ENCODE assay signal across 10 cellular contexts in the genomic region with DNA sequence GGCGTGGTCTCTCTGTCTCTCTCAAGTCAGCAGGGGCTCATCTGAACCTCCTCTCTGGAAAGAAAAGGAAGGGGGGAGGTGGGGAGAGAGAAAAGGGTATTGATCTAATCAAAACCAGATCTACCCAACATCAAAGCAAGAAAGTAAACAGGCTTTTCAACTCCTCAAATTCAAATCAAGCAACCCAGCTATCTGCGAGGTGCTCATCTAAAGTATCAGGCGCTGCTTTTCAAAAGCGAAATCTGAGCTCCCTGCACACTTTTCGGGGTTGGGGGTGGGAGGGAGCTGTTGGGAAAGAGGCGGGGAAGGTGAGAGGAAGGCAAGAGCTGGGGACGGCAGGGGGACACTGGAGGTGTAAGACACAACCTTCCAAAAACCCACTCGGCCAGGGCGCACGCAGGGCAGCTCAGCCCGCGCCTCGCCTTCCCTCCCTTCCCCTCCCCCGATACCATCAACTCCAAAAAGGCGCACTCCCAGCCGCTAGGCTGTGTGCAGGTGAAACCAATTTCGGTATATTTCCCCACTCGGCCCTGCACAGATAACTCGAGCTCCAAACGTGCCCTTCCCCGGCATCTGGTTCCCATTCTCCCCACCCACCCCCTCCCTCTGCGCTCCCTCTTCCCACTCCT. TPM values are rescaled to one million over a fixed set of nuclear protein-coding genes. Genes with fewer than 3 reads are reported as not detected.
A peak's percentile ranks its signal among the peaks of the same experiment; 100 is the strongest.
DNase-seq lines count a peak whose midpoint lies in the region; ATAC-seq, FAIRE-seq and TF ChIP-seq lines count a peak whose summit lies in the region.
"Had no signal": no experiment of that assay in that cellular context is flagged by ENCODE, and none has a peak within 500 bp of the region (broad histone marks: within the 10 kb centered on the region; RNA-seq: fewer than 3 reads in every experiment).

No MANE protein-coding gene starts in this region.

- peak; percentile 47 for FAIRE-seq in HepG2 (lab: Jason Lieb, UNC)

- no peaks in the 10 kb centered on the region for H3K79me2 ChIP-seq in HepG2 (ENCODE audit: insufficient read depth, low read length)

- H3K36me3 ChIP-seq in HepG2 (replicated peaks in 1 of 2; ENCODE audit: control insufficient read depth in 1 of 2, insufficient read depth in 2 of 2, low read length in 2 of 2) (peaks cover 11 to 21% of the 10 kb centered on the region in 2 experiments), suprapubic skin (no peaks in the 10 kb centered on the region)

- TF ChIP-seq CTCF in HepG2 (CRISPR knock-in tag; IDR thresholded peaks at IDR 0.05) (no peak), suprapubic skin (IDR thresholded peaks at IDR 0.05) (no peak), GM13976 (IDR thresholded peaks at IDR 0.05; ENCODE audit: borderline replicate concordance, control extremely low read depth, extremely low read depth, insufficient read depth, missing control alignments) (no peak)

- in situ Hi-C loops in HepG2 (cut with HindIII; ENCODE audit: extremely low pct_ligation_motif_present, low pct_unique_long_range_greater_than_20kb) (loop anchor here (5.0 kb wide), 2 partner anchors 234 to 429 kb away; no protein-coding TSS in a partner anchor), GM13976 (cut with MboI; ENCODE audit: low sequenced_read_pairs, unreplicated experiment) (loop anchor here (5.0 kb wide), 1 partner anchor 261 kb away; no protein-coding TSS in a partner anchor)

- intact Hi-C loops in activated CD4-positive, alpha-beta T cell treated with anti-CD3 and anti-CD28 coated beads, Interleukin-2, amount 10 ng/mL, durations not matched to agents 24 days and 14 days (cut with micrococcal nuclease) = loop anchor here (5.0 to 10.0 kb wide), 4 partner anchors 96 to 609 kb away; no protein-coding TSS in a partner anchor
- intact Hi-C loops in HepG2 (cut with micrococcal nuclease; ENCODE audit: unreplicated experiment) = loop anchor here (5.0 to 10.0 kb wide), 2 partner anchors 234 to 396 kb away; no protein-coding TSS in a partner anchor

- CTCF ChIA-PET in activated naive CD4-positive, alpha-beta T cell treated with anti-CD3 and anti-CD28 coated beads, Interleukin-2, amount 10 ng/mL, durations not matched to agents 7 days and 5 days (lab: Charles Lee) = interaction anchor here (0.6 to 2.0 kb wide), 4 partner anchors 19 to 328 kb away, joined by 3 to 7 read pairs (median 4); no protein-coding TSS in a partner anchor
- CTCF ChIA-PET in HepG2 (lab: Yijun Ruan, JAX; ENCODE audit: low intra/inter-chr PET ratio, low total read pairs) = no interaction called here

- no peak overlapping the region for H3K4me2 ChIP-seq in HepG2 (ENCODE audit: low read depth, low read length)

- H3K36me3 Mint-ChIP-seq in activated CD4-positive, alpha-beta T cell treated with anti-CD3 and anti-CD28 coated beads, Interleukin-2, amount 10 ng/mL, durations not matched to agents 24 days and 14 days (ENCODE audit: low read depth) = peaks cover 7% of the 10 kb centered on the region
- peaks cover 6% of the 10 kb centered on the region for H3K36me3 Mint-ChIP-seq in activated naive CD4-positive, alpha-beta T cell treated with anti-CD3 and anti-CD28 coated beads, Interleukin-2, amount 10 ng/mL, durations not matched to agents 7 days and 5 days

- peaks cover 16% of the 10 kb centered on the region for H3K27me3 Mint-ChIP-seq in activated CD4-positive, alpha-beta T cell treated with anti-CD3 and anti-CD28 coated beads, Interleukin-2, amount 10 ng/mL, durations not matched to agents 24 days and 14 days
- H3K27me3 Mint-ChIP-seq in activated naive CD4-positive, alpha-beta T cell treated with anti-CD3 and anti-CD28 coated beads, Interleukin-2, amount 10 ng/mL, durations not matched to agents 7 days and 5 days = peaks cover 5% of the 10 kb centered on the region

- H3K27me3 ChIP-seq in HepG2 (ENCODE audit: control insufficient read depth in 1 of 2, insufficient read depth in 2 of 2, low read length in 2 of 2) (no peaks in the 10 kb centered on the region; a peak in 1 of 5 replicates), suprapubic skin (no peaks in the 10 kb centered on the region)

- H3K27ac Mint-ChIP-seq in activated CD4-positive, alpha-beta T cell treated with anti-CD3 and anti-CD28 coated beads, Interleukin-2, amount 10 ng/mL, durations not matched to agents 24 days and 14 days = no peak overlapping the region
- H3K27ac Mint-ChIP-seq in activated naive CD4-positive, alpha-beta T cell treated with anti-CD3 and anti-CD28 coated beads, Interleukin-2, amount 10 ng/mL, durations not matched to agents 7 days and 5 days = no peak overlapping the region

- TF ChIP-seq POLR2A in HepG2 (IDR thresholded peaks at IDR 0.05; ENCODE audit: insufficient read depth in 1 of 2, low read depth in 2 of 2, low read length in 2 of 2) = peak; percentile 9 to 12; a peak in 2 of 4 replicates
- no peak for TF ChIP-seq POLR2A in suprapubic skin (IDR thresholded peaks at IDR 0.05)

- no peak overlapping the region for H3K4me3 Mint-ChIP-seq in activated CD4-positive, alpha-beta T cell treated with anti-CD3 and anti-CD28 coated beads, Interleukin-2, amount 10 ng/mL, durations not matched to agents 24 days and 14 days
- no peak overlapping the region for H3K4me3 Mint-ChIP-seq in activated naive CD4-positive, alpha-beta T cell treated with anti-CD3 and anti-CD28 coated beads, Interleukin-2, amount 10 ng/mL, durations not matched to agents 7 days and 5 days

- no peak for ATAC-seq in HepG2

- H3K4me1 ChIP-seq in HepG2 (ENCODE audit: insufficient read depth, low read length) = peaks cover 22% of the 10 kb centered on the region
- peaks cover 39% of the 10 kb centered on the region for H3K4me1 ChIP-seq in suprapubic skin

- BruUV-seq in HepG2 (replicated peaks; lab: Mats Ljungman, UMichigan) = no TSS peak

- H3K9ac ChIP-seq in HepG2 (ENCODE audit: insufficient read depth, low read depth, low read length) = no peak overlapping the region

- POLR2A ChIA-PET in HepG2 (lab: Yijun Ruan, JAX) = interaction anchor here (0.6 to 2.9 kb wide), 11 partner anchors 10 to 237 kb away, joined by 3 to 15 read pairs (median 3); no protein-coding TSS in a partner anchor

- peak; percentile 69 for DNase-seq in activated CD4-positive, alpha-beta T cell treated with anti-CD3 and anti-CD28 coated beads, Interleukin-2, amount 10 ng/mL, durations not matched to agents 24 days and 14 days
- no peak for DNase-seq in activated CD4-positive, alpha-beta T cell treated with anti-CD3 and anti-CD28 coated beads, Interleukin-2, amount 50 U/mL, for 1 hour
- peak; percentile 41 for DNase-seq in activated naive CD4-positive, alpha-beta T cell treated with anti-CD3 and anti-CD28 coated beads, Interleukin-2, amount 10 ng/mL, durations not matched to agents 7 days and 5 days
- DNase-seq in HepG2 (ENCODE audit: low spot score) (no peak), suprapubic skin (ENCODE audit: low spot score in 2 of 2) (no peak), amniotic stem cell (lab: John Stamatoyannopoulos, UW) (no peak), GM13976 (ENCODE audit: low spot score) (no peak), HUDEP-2 (lab: John Stamatoyannopoulos, UW; ENCODE audit: unreplicated experiment in 76 of 76) (no peak)
- DNase-seq: foreskin melanocyte, NCI-H1436 treated with DMSO at 0.1 percent for 48 hours had no signal

- H2AFZ ChIP-seq in HepG2 (ENCODE audit: low read length) = no peak overlapping the region

- H3K4me3 ChIP-seq in HepG2 (replicated peaks in 1 of 3; ENCODE audit: insufficient read depth in 1 of 3, low read depth in 2 of 3, low read length in 3 of 3) = no peak overlapping the region; a peak in 1 of 6 replicates
- H3K4me3 ChIP-seq in suprapubic skin = no peak overlapping the region

- H4K20me1 ChIP-seq in HepG2 (ENCODE audit: insufficient read depth, low read length) = no peaks in the 10 kb centered on the region; the same call in none of the 2 replicates

- no peak for TF ChIP-seq RAD21 in HepG2 (CRISPR knock-in tag; IDR thresholded peaks at IDR 0.05)

- H3K9me3 ChIP-seq in HepG2 (ENCODE audit: low read length) (no peaks in the 10 kb centered on the region), suprapubic skin (no peaks in the 10 kb centered on the region)

- H3K27ac ChIP-seq in HepG2 (ENCODE audit: extremely low read length, insufficient read depth, low read length) = peak overlapping the region; percentile 96
- peak overlapping the region; percentile 98 for H3K27ac ChIP-seq in suprapubic skin

- peaks cover 22% of the 10 kb centered on the region for H3K4me1 Mint-ChIP-seq in activated CD4-positive, alpha-beta T cell treated with anti-CD3 and anti-CD28 coated beads, Interleukin-2, amount 10 ng/mL, durations not matched to agents 24 days and 14 days
- peaks cover 32% of the 10 kb centered on the region for H3K4me1 Mint-ChIP-seq in activated naive CD4-positive, alpha-beta T cell treated with anti-CD3 and anti-CD28 coated beads, Interleukin-2, amount 10 ng/mL, durations not matched to agents 7 days and 5 days

- WGBS in HepG2 (ENCODE audit: low lambda C conversion rate) = under 1% methylated on average over 13 of the region's 22 CpGs
- 10% methylated on average over 22 of the region's 22 CpGs for WGBS in suprapubic skin

- H3K9me3 Mint-ChIP-seq in activated CD4-positive, alpha-beta T cell treated with anti-CD3 and anti-CD28 coated beads, Interleukin-2, amount 10 ng/mL, durations not matched to agents 24 days and 14 days = no peaks in the 10 kb centered on the region
- H3K9me3 Mint-ChIP-seq in activated naive CD4-positive, alpha-beta T cell treated with anti-CD3 and anti-CD28 coated beads, Interleukin-2, amount 10 ng/mL, durations not matched to agents 7 days and 5 days = no peaks in the 10 kb centered on the region

- no peak for TF ChIP-seq EP300 in HepG2 (IDR thresholded peaks at IDR 0.05; ENCODE audit: low read depth in 2 of 2, low read length in 2 of 2)
- TF ChIP-seq EP300 in HepG2 (CRISPR knock-in tag; IDR thresholded peaks at IDR 0.05; ENCODE audit: borderline replicate concordance) = no peak
- TF ChIP-seq EP300 in suprapubic skin (IDR thresholded peaks at IDR 0.05) = no peak

RNA-seq across cellular contexts. Expression of gene AXIN2, which starts 2.7 kb away (rescaled TPM):
- 4.8 and 5.2 TPM in 2 replicates for total RNA-seq in activated CD4-positive, alpha-beta T cell treated with anti-CD3 and anti-CD28 coated beads, Interleukin-2, amount 10 ng/mL, durations not matched to agents 24 days and 14 days
- 53.8 and 58.6 TPM in 2 replicates for total RNA-seq in HepG2 (2016; rRNA removed; fragmentation: Illumina TruSeq; extraction: Trizol)
- 12.0 and 13.7 TPM in 2 replicates for total RNA-seq in HepG2 (2016; cell fraction: cytosol; rRNA removed; fragmentation: Illumina TruSeq; extraction: Trizol; ENCODE audit: low read depth)
- 45.1 and 59.6 TPM in 2 replicates for total RNA-seq in HepG2 (2016; cell fraction: insoluble cytoplasmic fraction; rRNA removed; fragmentation: Illumina TruSeq; extraction: Trizol)
- 27.0 and 28.7 TPM in 2 replicates for total RNA-seq in HepG2 (2016; cell fraction: membrane; rRNA removed; fragmentation: Illumina TruSeq; extraction: Trizol)
- total RNA-seq in HepG2 (2016; cell fraction: nucleus; rRNA removed; fragmentation: Illumina TruSeq; extraction: Trizol) = 79.3 and 81.9 TPM in 2 replicates
- 55.0 and 63.4 TPM in 2 replicates for polyA plus RNA-seq in HepG2 (2011; rRNA removed)
- polyA plus RNA-seq in HepG2 (2011; cell fraction: cytosol; rRNA removed) = 29.9 and 39.9 TPM in 2 replicates
- 126 and 210 TPM in 2 replicates for polyA plus RNA-seq in HepG2 (2011; cell fraction: nucleus; rRNA removed)
- polyA plus RNA-seq in HepG2 (2012) = 55.5 and 56.3 TPM in 2 replicates
- polyA plus RNA-seq in HepG2 (2016; cell fraction: cytosol; fragmentation: Illumina TruSeq; extraction: Trizol; ENCODE audit: low read depth) = 2.0 and 2.2 TPM in 2 replicates
- polyA plus RNA-seq in HepG2 (2016; cell fraction: insoluble cytoplasmic fraction; fragmentation: Illumina TruSeq; extraction: Trizol; ENCODE audit: low read depth) = 34.3 and 44.8 TPM in 2 replicates
- 9.2 and 9.3 TPM in 2 replicates for polyA plus RNA-seq in HepG2 (2016; cell fraction: membrane; fragmentation: Illumina TruSeq; extraction: Trizol; ENCODE audit: low read depth)
- polyA plus RNA-seq in HepG2 (2016; cell fraction: nucleus; fragmentation: Illumina TruSeq; extraction: Trizol; ENCODE audit: insufficient read depth, low read depth) = 115 and 117 TPM in 2 replicates
- polyA minus RNA-seq in HepG2 (2011; rRNA and poly(A)+ RNA removed; ENCODE audit: low replicate concordance) = 0.09 and 105 TPM in 2 replicates
- polyA minus RNA-seq in HepG2 (2011; cell fraction: cytosol; rRNA and poly(A)+ RNA removed) = 43.2 and 45.6 TPM in 2 replicates
- polyA minus RNA-seq in HepG2 (2011; cell fraction: nucleus; rRNA and poly(A)+ RNA removed) = 175 and 211 TPM in 2 replicates
- 10 to 100 TPM in 3 of 4 donors, 1 to 10 TPM in 1; 9.8 to 36.9 (median 19.8) TPM for total RNA-seq in suprapubic skin

Comparison
In these comparisons a context has a peak if more than half of its experiments do, and no peak if none do; other contexts are left out.
1. DNase-seq: peak in activated CD4-positive, alpha-beta T cell treated with anti-CD3 and anti-CD28 coated beads, Interleukin-2, amount 10 ng/mL, durations not matched to agents 24 days and 14 days (single experiment) and activated naive CD4-positive, alpha-beta T cell treated with anti-CD3 and anti-CD28 coated beads, Interleukin-2, amount 10 ng/mL, durations not matched to agents 7 days and 5 days (single experiment); none in activated CD4-positive, alpha-beta T cell treated with anti-CD3 and anti-CD28 coated beads, Interleukin-2, amount 50 U/mL, for 1 hour (single experiment), HepG2 (single experiment), suprapubic skin (0 of 2), amniotic stem cell (single experiment), GM13976 (single experiment) and HUDEP-2 (0 of 76).
2. POLR2A ChIP-seq: peak in HepG2 (2 of 2); none in suprapubic skin (0 of 2).